In genomic region chr11:64271339-64272132, GRCh38 we compare ENCODE assay signal across 8 cellular contexts. TPM values are rescaled to one million over a fixed set of nuclear protein-coding genes. Genes with fewer than 3 reads are reported as not detected.
DNase-seq lines count a peak whose midpoint lies in the region; ATAC-seq and TF ChIP-seq lines count a peak whose summit lies in the region.

No MANE protein-coding gene starts in this region.

- TF ChIP-seq POLR2A in NB4 (IDR thresholded peaks at IDR 0.05; ENCODE audit: extremely low read depth, insufficient read length) (no peak), suprapubic skin (IDR thresholded peaks at IDR 0.05) (peak in 1 of 2 donors; percentile 37)

- no peaks in the 10 kb centered on the region for H3K9me3 ChIP-seq in suprapubic skin

- H3K9me3 Mint-ChIP-seq in activated naive CD8-positive, alpha-beta T cell (ENCODE audit: low read depth) = no peaks in the 10 kb centered on the region
- peaks cover 16% of the 10 kb centered on the region for H3K9me3 Mint-ChIP-seq in glutamatergic neuron (ENCODE audit: unreplicated experiment)

- H3K36me3 ChIP-seq in suprapubic skin = peaks cover 5% of the 10 kb centered on the region

- H3K4me3 Mint-ChIP-seq in activated naive CD8-positive, alpha-beta T cell = peak overlapping the region; percentile 98
- peak overlapping the region; percentile 86 for H3K4me3 Mint-ChIP-seq in glutamatergic neuron (ENCODE audit: unreplicated experiment)

- 5% methylated on average over 19 of the region's 38 CpGs for WGBS in suprapubic skin

- TF ChIP-seq EP300 in suprapubic skin (IDR thresholded peaks at IDR 0.05) = no peak

- H3K36me3 Mint-ChIP-seq in activated naive CD8-positive, alpha-beta T cell = peaks cover 2% of the 10 kb centered on the region
- no peaks in the 10 kb centered on the region for H3K36me3 Mint-ChIP-seq in glutamatergic neuron (ENCODE audit: unreplicated experiment)

- H3K4me1 Mint-ChIP-seq in activated naive CD8-positive, alpha-beta T cell (ENCODE audit: low read depth) = peaks cover 17% of the 10 kb centered on the region
- peaks cover 2% of the 10 kb centered on the region for H3K4me1 Mint-ChIP-seq in glutamatergic neuron (ENCODE audit: low read depth, unreplicated experiment)

- TF ChIP-seq CTCF in NB4 (IDR thresholded peaks at IDR 0.05; ENCODE audit: low read depth, low read length) = peak; percentile 16
- no peak for TF ChIP-seq CTCF in glutamatergic neuron (IDR thresholded peaks at IDR 0.05; ENCODE audit: partially characterized antibody, unreplicated experiment)
- no peak for TF ChIP-seq CTCF in omental fat pad (IDR thresholded peaks at IDR 0.05)
- no peak for TF ChIP-seq CTCF in suprapubic skin (IDR thresholded peaks at IDR 0.05)

- peak overlapping the region; percentile 96 for H3K27ac ChIP-seq in suprapubic skin

- peak; percentile 29 for ATAC-seq in omental fat pad (ENCODE audit: low FRiP score)
- no peak for ATAC-seq in GM21447 (IDR thresholded peaks at IDR 0.05; ENCODE audit: unreplicated experiment)

- DNase-seq in NB4 (ENCODE audit: low read depth) (peak; percentile 97), SKM-1 (lab: John Stamatoyannopoulos, UW; ENCODE audit: unreplicated experiment) (peak; percentile 23), glutamatergic neuron (peak; percentile 87), omental fat pad (ENCODE audit: low spot score) (peak; percentile 86), suprapubic skin (ENCODE audit: low spot score in 2 of 2) (peak; percentile 95 to 96)

- H3K4me3 ChIP-seq in GM08714 (ENCODE audit: low read length) = peak overlapping the region; percentile 81
- peak overlapping the region; percentile 71 for H3K4me3 ChIP-seq in NB4 (ENCODE audit: low read depth, low read length)
- H3K4me3 ChIP-seq in suprapubic skin = peak overlapping the region; percentile 79

- no peaks in the 10 kb centered on the region for H3K27me3 Mint-ChIP-seq in activated naive CD8-positive, alpha-beta T cell
- peaks cover 15% of the 10 kb centered on the region for H3K27me3 Mint-ChIP-seq in glutamatergic neuron (ENCODE audit: unreplicated experiment)

- no peaks in the 10 kb centered on the region for H3K27me3 ChIP-seq in suprapubic skin

- peaks cover 40% of the 10 kb centered on the region for H3K4me1 ChIP-seq in suprapubic skin

- peak overlapping the region; percentile 76 for H3K27ac Mint-ChIP-seq in activated naive CD8-positive, alpha-beta T cell
- H3K27ac Mint-ChIP-seq in glutamatergic neuron (ENCODE audit: unreplicated experiment) = peak overlapping the region; percentile 98

RNA-seq across cellular contexts. Expression of gene BAD, which starts 12.9 kb away (rescaled TPM):
- total RNA-seq in glutamatergic neuron (ENCODE audit: unreplicated experiment) (47.0 TPM), omental fat pad (10 to 100 TPM; 47.9 to 89.7 (median 78.8) TPM), suprapubic skin (10 to 100 TPM; 57.1 to 71.9 (median 64.4) TPM)

RNA-seq across cellular contexts. Expression of gene GPR137, which starts 14.1 kb away (rescaled TPM):
- total RNA-seq in glutamatergic neuron (ENCODE audit: unreplicated experiment) = 52.5 TPM
- total RNA-seq in omental fat pad = 10 to 100 TPM in 3 of 4 donors, 1 to 10 TPM in 1; 8.2 to 20.6 (median 12.7) TPM
- total RNA-seq in suprapubic skin = 10 to 100 TPM; 17.8 to 30.0 (median 19.7) TPM

RNA-seq across cellular contexts. Expression of gene KCNK4, which starts 19.6 kb away (rescaled TPM):
- total RNA-seq in glutamatergic neuron (ENCODE audit: unreplicated experiment) (0.47 TPM), omental fat pad (not detected), suprapubic skin (not detected)

RNA-seq across cellular contexts. Expression of gene PLCB3, which starts 20.2 kb away (rescaled TPM):
- 36.2 TPM for total RNA-seq in glutamatergic neuron (ENCODE audit: unreplicated experiment)
- total RNA-seq in omental fat pad = 10 to 100 TPM; 14.7 to 26.5 (median 19.7) TPM
- total RNA-seq in suprapubic skin = 10 to 100 TPM; 33.3 to 46.9 (median 36.3) TPM

RNA-seq across cellular contexts. Expression of gene PPP1R14B, which starts 24.8 kb away (rescaled TPM):
- total RNA-seq in glutamatergic neuron (ENCODE audit: unreplicated experiment) = 348 TPM
- 100 to 1,000 TPM in 1 of 4 donors, 10 to 100 TPM in 3; 95.0 to 140 (median 97.9) TPM for total RNA-seq in omental fat pad
- total RNA-seq in suprapubic skin = 100 to 1,000 TPM; 127 to 220 (median 158) TPM

Comparison
In these comparisons a context has a peak if more than half of its experiments do, and no peak if none do; other contexts are left out.
1. DNase-seq: peak in every context shown above with its lines; median percentile 97 in NB4; 96 in suprapubic skin; 87 in glutamatergic neuron; 86 in omental fat pad; 23 in SKM-1.